1 cellular context compared by ENCODE assay signal in genomic region chr16:89201467-89202377, GRCh38.
A peak's percentile ranks its signal among the peaks of the same experiment; 100 is the strongest.
TF ChIP-seq lines count a peak whose summit lies in the region.

No MANE protein-coding gene starts in this region.

TF ChIP-seq in HepG2, 621 proteins besides CTCF, POLR2A, EP300 and RAD21 (continued from another document and continues in another):
- TF ChIP-seq AKNA (CRISPR knock-in tag; IDR thresholded peaks at IDR 0.05; ENCODE audit: borderline replicate concordance) (0 out of 2 replicates have a peak, but pooled peaks have one; percentile 32), ZNF558 (CRISPR knock-in tag; IDR thresholded peaks at IDR 0.05; ENCODE audit: borderline replicate concordance) (0 out of 2 replicates have a peak, but pooled peaks have one; percentile 77), ZNF616 (CRISPR knock-in tag; IDR thresholded peaks at IDR 0.05; ENCODE audit: low read depth) (0 out of 2 replicates have a peak, but pooled peaks have one; percentile 24), SAP130 (CRISPR knock-in tag; IDR thresholded peaks at IDR 0.05; ENCODE audit: low read depth) (peak; percentile 69), PHF8 (CRISPR knock-in tag; IDR thresholded peaks at IDR 0.05) (peak; percentile 50; the same call in 1 of the 2 replicates), CHD4 (IDR thresholded peaks at IDR 0.05; ENCODE audit: borderline replicate concordance, low read length) (no peak), NR2F6 (IDR thresholded peaks at IDR 0.05) (no peak), NR2F6 (CRISPR knock-in tag; IDR thresholded peaks at IDR 0.05) (0 out of 2 replicates have a peak, but pooled peaks have one; percentile 7), ZNF281 (CRISPR knock-in tag; IDR thresholded peaks at IDR 0.05; ENCODE audit: borderline replicate concordance) (no peak), TAF1 (CRISPR knock-in tag; IDR thresholded peaks at IDR 0.05) (peak; percentile 82), MYPOP (CRISPR knock-in tag; IDR thresholded peaks at IDR 0.05) (no peak; the same call in 1 of the 2 replicates), USF2 (IDR thresholded peaks at IDR 0.05; ENCODE audit: low read depth, low read length) (peak; percentile 20; the same call in 1 of the 2 replicates), USF2 (CRISPR knock-in tag; IDR thresholded peaks at IDR 0.05; ENCODE audit: borderline replicate concordance) (no peak), HES4 (CRISPR knock-in tag; IDR thresholded peaks at IDR 0.05; ENCODE audit: borderline replicate concordance) (peak; percentile 70; the same call in 1 of the 2 replicates), IKZF1 (IDR thresholded peaks at IDR 0.05) (no peak), ZNF564 (CRISPR knock-in tag; IDR thresholded peaks at IDR 0.05) (0 out of 2 replicates have a peak, but pooled peaks have one; percentile 38), ZFP91 (CRISPR knock-in tag; IDR thresholded peaks at IDR 0.05; ENCODE audit: borderline replicate concordance) (peak; percentile 20; the same call in 1 of the 2 replicates), MYC (CRISPR knock-in tag; IDR thresholded peaks at IDR 0.05; ENCODE audit: borderline replicate concordance) (peak; percentile 60), ZNF33A (CRISPR knock-in tag; IDR thresholded peaks at IDR 0.05; ENCODE audit: borderline replicate concordance) (no peak), ZBTB10 (CRISPR knock-in tag; IDR thresholded peaks at IDR 0.05; ENCODE audit: borderline replicate concordance) (no peak), ATF7-NPFF (CRISPR knock-in tag; IDR thresholded peaks at IDR 0.05; ENCODE audit: low read depth) (peak; percentile 52; the same call in 1 of the 2 replicates), PRDM15 (CRISPR knock-in tag; IDR thresholded peaks at IDR 0.05) (peak; percentile 15; the same call in 1 of the 2 replicates), ZNF768 (CRISPR knock-in tag; IDR thresholded peaks at IDR 0.05) (peak; percentile 63; the same call in 1 of the 2 replicates), ZNF557 (CRISPR knock-in tag; IDR thresholded peaks at IDR 0.05) (0 out of 2 replicates have a peak, but pooled peaks have one; percentile 56), ZNF800 (CRISPR knock-in tag; IDR thresholded peaks at IDR 0.05) (peak; percentile 55; the same call in 1 of the 2 replicates), BRF2 (CRISPR knock-in tag; IDR thresholded peaks at IDR 0.05) (no peak), TEAD2 (CRISPR knock-in tag; IDR thresholded peaks at IDR 0.05) (no peak), MAX (IDR thresholded peaks at IDR 0.05) (peak; percentile 24; the same call in 1 of the 2 replicates), SIN3A (IDR thresholded peaks at IDR 0.05; ENCODE audit: borderline replicate concordance, low read depth, low read length) (peak; percentile 22; the same call in 1 of the 2 replicates), TBX2 (CRISPR knock-in tag; IDR thresholded peaks at IDR 0.05; ENCODE audit: borderline replicate concordance) (peak; percentile 23; the same call in 1 of the 2 replicates)
